In the genomic region with DNA sequence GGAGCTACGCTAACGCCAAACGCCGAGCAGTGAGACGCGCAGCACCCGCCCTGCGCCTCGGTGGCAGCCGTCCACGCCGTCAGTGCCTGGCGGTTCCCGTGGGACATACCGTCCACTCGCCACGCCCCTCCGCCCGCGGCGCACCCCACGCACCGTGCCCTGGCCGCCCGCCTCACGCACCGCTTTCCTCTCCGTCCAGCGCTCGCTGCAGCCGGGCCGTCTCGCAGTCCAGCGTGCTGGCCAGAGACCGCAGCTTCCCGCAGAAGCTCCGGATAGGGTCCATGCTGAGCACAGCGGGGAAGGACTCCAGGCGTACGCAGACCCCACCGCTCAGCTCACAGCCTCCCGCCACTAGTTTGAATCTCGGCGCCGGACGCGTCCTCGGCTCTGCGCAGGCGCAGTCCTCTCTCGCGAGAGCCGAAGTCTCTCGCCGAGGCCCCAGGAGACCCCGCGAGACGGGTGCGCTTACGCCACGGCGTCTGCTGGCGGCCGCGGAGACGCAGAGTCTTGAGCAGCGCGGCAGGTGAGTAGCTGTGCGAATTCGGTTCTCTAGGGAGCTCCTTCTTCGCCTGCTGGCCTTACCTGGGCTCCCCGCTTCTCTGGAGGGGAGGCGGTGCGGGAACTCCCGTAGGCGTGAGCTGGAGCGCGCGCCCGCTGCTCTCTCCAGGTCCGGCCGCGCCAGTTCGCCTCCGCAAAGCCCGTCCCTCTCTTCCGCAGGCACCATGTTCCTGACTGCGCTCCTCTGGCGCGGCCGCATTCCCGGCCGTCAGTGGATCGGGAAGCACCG, we compare ENCODE assay signal across 1 cellular context.
TF ChIP-seq lines count a peak whose summit lies in the region.

A gene (plus strand): TSS at position 464 of the 787 bp plus-strand sequence. CDS start 259 bp downstream, at position 723.
A gene (minus strand): TSS at position 358 of the 787 bp plus-strand sequence. CDS start 75 bp downstream, at position 283.

TF ChIP-seq in HepG2, 621 proteins besides CTCF, POLR2A, EP300 and RAD21 (continued from another document and continues in another):
- TF ChIP-seq, protein P1, sequence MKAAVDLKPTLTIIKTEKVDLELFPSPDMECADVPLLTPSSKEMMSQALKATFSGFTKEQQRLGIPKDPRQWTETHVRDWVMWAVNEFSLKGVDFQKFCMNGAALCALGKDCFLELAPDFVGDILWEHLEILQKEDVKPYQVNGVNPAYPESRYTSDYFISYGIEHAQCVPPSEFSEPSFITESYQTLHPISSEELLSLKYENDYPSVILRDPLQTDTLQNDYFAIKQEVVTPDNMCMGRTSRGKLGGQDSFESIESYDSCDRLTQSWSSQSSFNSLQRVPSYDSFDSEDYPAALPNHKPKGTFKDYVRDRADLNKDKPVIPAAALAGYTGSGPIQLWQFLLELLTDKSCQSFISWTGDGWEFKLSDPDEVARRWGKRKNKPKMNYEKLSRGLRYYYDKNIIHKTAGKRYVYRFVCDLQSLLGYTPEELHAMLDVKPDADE (CRISPR knock-in tag; IDR thresholded peaks at IDR 0.05), result peak; percentile 69; the same call in 1 of the 2 replicates
- TF ChIP-seq, protein P2, sequence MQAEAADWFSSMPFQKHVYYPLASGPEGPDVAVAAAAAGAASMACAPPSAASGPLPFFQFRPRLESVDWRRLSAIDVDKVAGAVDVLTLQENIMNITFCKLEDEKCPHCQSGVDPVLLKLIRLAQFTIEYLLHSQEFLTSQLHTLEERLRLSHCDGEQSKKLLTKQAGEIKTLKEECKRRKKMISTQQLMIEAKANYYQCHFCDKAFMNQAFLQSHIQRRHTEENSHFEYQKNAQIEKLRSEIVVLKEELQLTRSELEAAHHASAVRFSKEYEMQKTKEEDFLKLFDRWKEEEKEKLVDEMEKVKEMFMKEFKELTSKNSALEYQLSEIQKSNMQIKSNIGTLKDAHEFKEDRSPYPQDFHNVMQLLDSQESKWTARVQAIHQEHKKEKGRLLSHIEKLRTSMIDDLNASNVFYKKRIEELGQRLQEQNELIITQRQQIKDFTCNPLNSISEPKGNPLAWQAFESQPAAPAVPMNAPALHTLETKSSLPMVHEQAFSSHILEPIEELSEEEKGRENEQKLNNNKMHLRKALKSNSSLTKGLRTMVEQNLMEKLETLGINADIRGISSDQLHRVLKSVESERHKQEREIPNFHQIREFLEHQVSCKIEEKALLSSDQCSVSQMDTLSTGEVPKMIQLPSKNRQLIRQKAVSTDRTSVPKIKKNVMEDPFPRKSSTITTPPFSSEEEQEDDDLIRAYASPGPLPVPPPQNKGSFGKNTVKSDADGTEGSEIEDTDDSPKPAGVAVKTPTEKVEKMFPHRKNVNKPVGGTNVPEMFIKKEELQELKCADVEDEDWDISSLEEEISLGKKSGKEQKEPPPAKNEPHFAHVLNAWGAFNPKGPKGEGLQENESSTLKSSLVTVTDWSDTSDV (CRISPR knock-in tag; IDR thresholded peaks at IDR 0.05), result peak; percentile 83; the same call in 1 of the 2 replicates
- TF ChIP-seq, protein P3, sequence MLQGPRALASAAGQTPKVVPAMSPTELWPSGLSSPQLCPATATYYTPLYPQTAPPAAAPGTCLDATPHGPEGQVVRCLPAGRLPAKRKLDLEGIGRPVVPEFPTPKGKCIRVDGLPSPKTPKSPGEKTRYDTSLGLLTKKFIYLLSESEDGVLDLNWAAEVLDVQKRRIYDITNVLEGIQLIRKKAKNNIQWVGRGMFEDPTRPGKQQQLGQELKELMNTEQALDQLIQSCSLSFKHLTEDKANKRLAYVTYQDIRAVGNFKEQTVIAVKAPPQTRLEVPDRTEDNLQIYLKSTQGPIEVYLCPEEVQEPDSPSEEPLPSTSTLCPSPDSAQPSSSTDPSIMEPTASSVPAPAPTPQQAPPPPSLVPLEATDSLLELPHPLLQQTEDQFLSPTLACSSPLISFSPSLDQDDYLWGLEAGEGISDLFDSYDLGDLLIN (CRISPR knock-in tag; IDR thresholded peaks at IDR 0.05; ENCODE audit: borderline replicate concordance), result peak; percentile 99; the same call in 1 of the 2 replicates
- TF ChIP-seq FLYWCH1 (CRISPR knock-in tag; IDR thresholded peaks at IDR 0.05) (no peak), MXI1 (IDR thresholded peaks at IDR 0.05; ENCODE audit: borderline replicate concordance, low read depth, low read length) (peak; percentile 99), ZNF337 (CRISPR knock-in tag; IDR thresholded peaks at IDR 0.05; ENCODE audit: borderline replicate concordance, low read depth) (0 out of 2 replicates have a peak, but pooled peaks have one; percentile 57), ELF4 (CRISPR knock-in tag; IDR thresholded peaks at IDR 0.05; ENCODE audit: borderline replicate concordance) (no peak), ZNF121 (CRISPR knock-in tag; IDR thresholded peaks at IDR 0.05) (no peak), ZNF644 (CRISPR knock-in tag; IDR thresholded peaks at IDR 0.05; ENCODE audit: low read depth) (0 out of 2 replicates have a peak, but pooled peaks have one; percentile 27), TAF15 (IDR thresholded peaks at IDR 0.05; ENCODE audit: low read depth, low read length, poor library complexity, severe bottlenecking) (no peak), SIN3B (IDR thresholded peaks at IDR 0.05; ENCODE audit: low read length) (peak; percentile 97), ZNF501 (CRISPR knock-in tag; IDR thresholded peaks at IDR 0.05) (peak; percentile 99), CBFB (CRISPR knock-in tag; IDR thresholded peaks at IDR 0.05) (peak; percentile 63), TBL1XR1 (IDR thresholded peaks at IDR 0.05; ENCODE audit: borderline replicate concordance, low read length, partially characterized antibody) (peak; percentile 59), EEA1 (CRISPR knock-in tag; IDR thresholded peaks at IDR 0.05; ENCODE audit: borderline replicate concordance) (peak; percentile 88), ZNF33A (CRISPR knock-in tag; IDR thresholded peaks at IDR 0.05; ENCODE audit: borderline replicate concordance) (0 out of 2 replicates have a peak, but pooled peaks have one; percentile 14), ZNF557 (CRISPR knock-in tag; IDR thresholded peaks at IDR 0.05) (no peak), GABPB1 (CRISPR knock-in tag; IDR thresholded peaks at IDR 0.05) (peak; percentile 86), CREM (IDR thresholded peaks at IDR 0.05) (peak; percentile 54), CREM (CRISPR knock-in tag; IDR thresholded peaks at IDR 0.05) (no peak), GPN1 (CRISPR knock-in tag; IDR thresholded peaks at IDR 0.05; ENCODE audit: borderline replicate concordance) (no peak), ZNF296 (CRISPR knock-in tag; conservative IDR thresholded peaks at IDR 0.05) (0 out of 2 replicates have a peak, but pooled peaks have one; percentile 82), NKX3-1 (CRISPR knock-in tag; IDR thresholded peaks at IDR 0.05) (no peak; the same call in 1 of the 2 replicates), NCOA1 (CRISPR knock-in tag; IDR thresholded peaks at IDR 0.05) (no peak), ZFP41 (CRISPR knock-in tag; IDR thresholded peaks at IDR 0.05; ENCODE audit: borderline replicate concordance) (peak; percentile 34; the same call in 1 of the 2 replicates), SP4 (CRISPR knock-in tag; IDR thresholded peaks at IDR 0.05) (peak; percentile 68; the same call in 1 of the 2 replicates), ZNF333 (CRISPR knock-in tag; IDR thresholded peaks at IDR 0.05; ENCODE audit: borderline replicate concordance) (peak; percentile 51; the same call in 1 of the 2 replicates), ZNF790 (CRISPR knock-in tag; IDR thresholded peaks at IDR 0.05; ENCODE audit: borderline replicate concordance) (peak; percentile 69; the same call in 1 of the 2 replicates), ETV5 (CRISPR knock-in tag; IDR thresholded peaks at IDR 0.05; ENCODE audit: borderline replicate concordance) (peak; percentile 23; the same call in 1 of the 2 replicates)
- TF ChIP-seq, protein P4, sequence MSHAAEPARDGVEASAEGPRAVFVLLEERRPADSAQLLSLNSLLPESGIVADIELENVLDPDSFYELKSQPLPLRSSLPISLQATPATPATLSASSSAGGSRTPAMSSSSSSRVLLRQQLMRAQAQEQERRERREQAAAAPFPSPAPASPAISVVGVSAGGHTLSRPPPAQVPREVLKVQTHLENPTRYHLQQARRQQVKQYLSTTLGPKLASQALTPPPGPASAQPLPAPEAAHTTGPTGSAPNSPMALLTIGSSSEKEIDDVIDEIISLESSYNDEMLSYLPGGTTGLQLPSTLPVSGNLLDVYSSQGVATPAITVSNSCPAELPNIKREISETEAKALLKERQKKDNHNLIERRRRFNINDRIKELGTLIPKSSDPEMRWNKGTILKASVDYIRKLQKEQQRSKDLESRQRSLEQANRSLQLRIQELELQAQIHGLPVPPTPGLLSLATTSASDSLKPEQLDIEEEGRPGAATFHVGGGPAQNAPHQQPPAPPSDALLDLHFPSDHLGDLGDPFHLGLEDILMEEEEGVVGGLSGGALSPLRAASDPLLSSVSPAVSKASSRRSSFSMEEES (CRISPR knock-in tag; IDR thresholded peaks at IDR 0.05), result peak; percentile 15; the same call in 1 of the 2 replicates
- TF ChIP-seq, protein P5, sequence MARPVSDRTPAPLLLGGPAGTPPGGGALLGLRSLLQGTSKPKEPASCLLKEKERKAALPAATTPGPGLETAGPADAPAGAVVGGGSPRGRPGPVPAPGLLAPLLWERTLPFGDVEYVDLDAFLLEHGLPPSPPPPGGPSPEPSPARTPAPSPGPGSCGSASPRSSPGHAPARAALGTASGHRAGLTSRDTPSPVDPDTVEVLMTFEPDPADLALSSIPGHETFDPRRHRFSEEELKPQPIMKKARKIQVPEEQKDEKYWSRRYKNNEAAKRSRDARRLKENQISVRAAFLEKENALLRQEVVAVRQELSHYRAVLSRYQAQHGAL (CRISPR knock-in tag; IDR thresholded peaks at IDR 0.05; ENCODE audit: not compliant biosample characterization), result peak; percentile 41
- TF ChIP-seq, protein P6, sequence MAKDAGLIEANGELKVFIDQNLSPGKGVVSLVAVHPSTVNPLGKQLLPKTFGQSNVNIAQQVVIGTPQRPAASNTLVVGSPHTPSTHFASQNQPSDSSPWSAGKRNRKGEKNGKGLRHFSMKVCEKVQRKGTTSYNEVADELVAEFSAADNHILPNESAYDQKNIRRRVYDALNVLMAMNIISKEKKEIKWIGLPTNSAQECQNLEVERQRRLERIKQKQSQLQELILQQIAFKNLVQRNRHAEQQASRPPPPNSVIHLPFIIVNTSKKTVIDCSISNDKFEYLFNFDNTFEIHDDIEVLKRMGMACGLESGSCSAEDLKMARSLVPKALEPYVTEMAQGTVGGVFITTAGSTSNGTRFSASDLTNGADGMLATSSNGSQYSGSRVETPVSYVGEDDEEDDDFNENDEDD (CRISPR knock-in tag; IDR thresholded peaks at IDR 0.05; ENCODE audit: borderline replicate concordance), result peak; percentile 98
- TF ChIP-seq, protein P7, sequence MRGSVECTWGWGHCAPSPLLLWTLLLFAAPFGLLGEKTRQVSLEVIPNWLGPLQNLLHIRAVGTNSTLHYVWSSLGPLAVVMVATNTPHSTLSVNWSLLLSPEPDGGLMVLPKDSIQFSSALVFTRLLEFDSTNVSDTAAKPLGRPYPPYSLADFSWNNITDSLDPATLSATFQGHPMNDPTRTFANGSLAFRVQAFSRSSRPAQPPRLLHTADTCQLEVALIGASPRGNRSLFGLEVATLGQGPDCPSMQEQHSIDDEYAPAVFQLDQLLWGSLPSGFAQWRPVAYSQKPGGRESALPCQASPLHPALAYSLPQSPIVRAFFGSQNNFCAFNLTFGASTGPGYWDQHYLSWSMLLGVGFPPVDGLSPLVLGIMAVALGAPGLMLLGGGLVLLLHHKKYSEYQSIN (CRISPR knock-in tag; IDR thresholded peaks at IDR 0.05; ENCODE audit: borderline replicate concordance), result no peak
- TF ChIP-seq, protein P8, sequence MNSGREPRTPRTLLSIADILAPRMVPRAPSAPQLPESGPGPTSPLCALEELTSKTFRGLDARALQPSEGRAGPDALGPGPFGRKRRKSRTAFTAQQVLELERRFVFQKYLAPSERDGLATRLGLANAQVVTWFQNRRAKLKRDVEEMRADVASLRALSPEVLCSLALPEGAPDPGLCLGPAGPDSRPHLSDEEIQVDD (CRISPR knock-in tag; IDR thresholded peaks at IDR 0.05; ENCODE audit: borderline replicate concordance), result no peak
- TF ChIP-seq, protein P9, sequence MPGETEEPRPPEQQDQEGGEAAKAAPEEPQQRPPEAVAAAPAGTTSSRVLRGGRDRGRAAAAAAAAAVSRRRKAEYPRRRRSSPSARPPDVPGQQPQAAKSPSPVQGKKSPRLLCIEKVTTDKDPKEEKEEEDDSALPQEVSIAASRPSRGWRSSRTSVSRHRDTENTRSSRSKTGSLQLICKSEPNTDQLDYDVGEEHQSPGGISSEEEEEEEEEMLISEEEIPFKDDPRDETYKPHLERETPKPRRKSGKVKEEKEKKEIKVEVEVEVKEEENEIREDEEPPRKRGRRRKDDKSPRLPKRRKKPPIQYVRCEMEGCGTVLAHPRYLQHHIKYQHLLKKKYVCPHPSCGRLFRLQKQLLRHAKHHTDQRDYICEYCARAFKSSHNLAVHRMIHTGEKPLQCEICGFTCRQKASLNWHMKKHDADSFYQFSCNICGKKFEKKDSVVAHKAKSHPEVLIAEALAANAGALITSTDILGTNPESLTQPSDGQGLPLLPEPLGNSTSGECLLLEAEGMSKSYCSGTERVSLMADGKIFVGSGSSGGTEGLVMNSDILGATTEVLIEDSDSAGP (CRISPR knock-in tag; IDR thresholded peaks at IDR 0.05; ENCODE audit: borderline replicate concordance), result peak; percentile 88
- TF ChIP-seq, protein P10, sequence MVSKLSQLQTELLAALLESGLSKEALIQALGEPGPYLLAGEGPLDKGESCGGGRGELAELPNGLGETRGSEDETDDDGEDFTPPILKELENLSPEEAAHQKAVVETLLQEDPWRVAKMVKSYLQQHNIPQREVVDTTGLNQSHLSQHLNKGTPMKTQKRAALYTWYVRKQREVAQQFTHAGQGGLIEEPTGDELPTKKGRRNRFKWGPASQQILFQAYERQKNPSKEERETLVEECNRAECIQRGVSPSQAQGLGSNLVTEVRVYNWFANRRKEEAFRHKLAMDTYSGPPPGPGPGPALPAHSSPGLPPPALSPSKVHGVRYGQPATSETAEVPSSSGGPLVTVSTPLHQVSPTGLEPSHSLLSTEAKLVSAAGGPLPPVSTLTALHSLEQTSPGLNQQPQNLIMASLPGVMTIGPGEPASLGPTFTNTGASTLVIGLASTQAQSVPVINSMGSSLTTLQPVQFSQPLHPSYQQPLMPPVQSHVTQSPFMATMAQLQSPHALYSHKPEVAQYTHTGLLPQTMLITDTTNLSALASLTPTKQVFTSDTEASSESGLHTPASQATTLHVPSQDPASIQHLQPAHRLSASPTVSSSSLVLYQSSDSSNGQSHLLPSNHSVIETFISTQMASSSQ (IDR thresholded peaks at IDR 0.05; ENCODE audit: low read depth), result no peak
- TF ChIP-seq, protein P10 (CRISPR knock-in tag; IDR thresholded peaks at IDR 0.05; ENCODE audit: borderline replicate concordance), result peak; percentile 14; the same call in 1 of the 2 replicates
